1 cellular context compared by ENCODE assay signal in the genomic region with DNA sequence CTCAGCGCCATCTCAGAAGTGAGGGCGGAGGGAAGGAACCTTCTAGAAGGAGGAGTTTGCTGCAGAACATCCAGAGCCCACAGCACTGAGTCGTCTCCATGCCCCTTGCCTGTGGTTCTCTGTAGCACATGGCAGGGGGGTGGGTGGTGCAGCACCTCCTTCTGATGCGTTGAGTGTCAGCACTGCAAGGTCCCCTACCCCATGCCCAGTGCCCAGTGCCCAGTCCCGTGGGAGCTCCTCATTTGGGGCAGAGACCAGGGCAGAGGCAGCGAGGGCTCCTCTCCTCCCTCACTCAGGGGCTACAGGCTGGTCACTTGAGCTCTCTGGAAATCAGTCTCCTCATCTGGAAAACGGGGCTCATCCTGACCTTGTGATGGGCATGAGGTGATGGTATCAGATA.
TF ChIP-seq lines count a peak whose summit lies in the region.

No MANE protein-coding gene starts in this region.

TF ChIP-seq in K562, 482 proteins besides CTCF, POLR2A, EP300 and RAD21 (continued from another document):
- TF ChIP-seq, protein P1, sequence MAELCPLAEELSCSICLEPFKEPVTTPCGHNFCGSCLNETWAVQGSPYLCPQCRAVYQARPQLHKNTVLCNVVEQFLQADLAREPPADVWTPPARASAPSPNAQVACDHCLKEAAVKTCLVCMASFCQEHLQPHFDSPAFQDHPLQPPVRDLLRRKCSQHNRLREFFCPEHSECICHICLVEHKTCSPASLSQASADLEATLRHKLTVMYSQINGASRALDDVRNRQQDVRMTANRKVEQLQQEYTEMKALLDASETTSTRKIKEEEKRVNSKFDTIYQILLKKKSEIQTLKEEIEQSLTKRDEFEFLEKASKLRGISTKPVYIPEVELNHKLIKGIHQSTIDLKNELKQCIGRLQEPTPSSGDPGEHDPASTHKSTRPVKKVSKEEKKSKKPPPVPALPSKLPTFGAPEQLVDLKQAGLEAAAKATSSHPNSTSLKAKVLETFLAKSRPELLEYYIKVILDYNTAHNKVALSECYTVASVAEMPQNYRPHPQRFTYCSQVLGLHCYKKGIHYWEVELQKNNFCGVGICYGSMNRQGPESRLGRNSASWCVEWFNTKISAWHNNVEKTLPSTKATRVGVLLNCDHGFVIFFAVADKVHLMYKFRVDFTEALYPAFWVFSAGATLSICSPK (IDR thresholded peaks at IDR 0.05; ENCODE audit: borderline replicate concordance): no peak
